8 cellular contexts compared by ENCODE assay signal in the genomic region with DNA sequence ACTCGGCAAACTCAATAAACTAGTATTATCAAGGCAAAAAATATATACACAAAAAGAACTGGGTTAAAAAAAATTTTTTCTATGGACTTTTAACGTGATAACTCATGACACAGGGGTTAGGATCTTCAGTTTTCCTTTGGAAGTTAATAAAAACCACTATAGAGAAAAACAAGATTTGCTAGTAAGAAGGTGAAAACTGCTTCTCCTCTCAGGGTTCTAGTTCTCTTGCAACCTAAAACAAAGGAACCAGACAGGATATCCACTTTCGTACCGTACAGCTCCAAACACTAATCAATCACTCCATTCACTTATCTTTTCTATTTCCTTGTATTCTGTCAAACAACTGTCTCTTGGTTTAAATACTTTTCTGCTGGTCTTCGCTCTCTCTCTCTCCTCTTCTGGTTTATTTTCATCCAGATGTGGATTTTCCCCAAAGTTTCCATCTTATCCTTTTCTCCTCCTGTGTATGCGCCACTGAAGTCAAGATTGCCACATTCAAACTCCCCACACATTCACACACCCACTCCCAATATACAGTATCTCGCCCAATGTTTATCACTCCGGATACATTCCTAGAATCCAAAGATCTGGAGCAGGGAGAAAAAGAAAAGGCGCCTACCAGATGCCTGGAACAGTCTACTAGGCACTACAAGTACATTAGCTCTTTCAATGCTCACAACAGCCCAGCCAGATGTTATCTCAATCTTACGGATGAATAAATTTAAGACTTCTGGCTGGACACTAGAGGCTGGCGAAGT. TPM values are rescaled to one million over a fixed set of nuclear protein-coding genes. Genes with fewer than 3 reads are reported as not detected.
DNase-seq lines count a peak whose midpoint lies in the region; ATAC-seq, FAIRE-seq and TF ChIP-seq lines count a peak whose summit lies in the region.

No MANE protein-coding gene starts in this region.

- peaks cover 31% of the 10 kb centered on the region for H4K20me1 ChIP-seq in OCI-LY7 (ENCODE audit: insufficient read depth, low read length)
- H4K20me1 ChIP-seq in endothelial cell of umbilical vein (replicated peaks; ENCODE audit: control insufficient read depth, extremely low read depth, insufficient read depth, low read length), result peaks cover 4% of the 10 kb centered on the region

- CTCF ChIA-PET in OCI-LY7 (lab: Charles Lee; ENCODE audit: unreplicated experiment), result no interaction called here
- CTCF ChIA-PET in endothelial cell of umbilical vein (lab: Charles Lee), result interaction anchor here (0.8 to 1.8 kb wide), 11 partner anchors 13 to 207 kb away, joined by 3 to 13 read pairs (median 5); a partner anchor contains a TSS

- no peaks in the 10 kb centered on the region for H3K9me2 ChIP-seq in OCI-LY7 (ENCODE audit: insufficient read depth, low read length)

- H3K4me3 Mint-ChIP-seq in activated T-cell treated with anti-CD3 and anti-CD28 coated beads, Interleukin-2, amount 50 U/mL, for 24 hours, result peak overlapping the region; percentile 93
- peak overlapping the region; percentile 100 for H3K4me3 Mint-ChIP-seq in neural crest cell

- peaks cover 31% of the 10 kb centered on the region for H3K4me1 Mint-ChIP-seq in activated T-cell treated with anti-CD3 and anti-CD28 coated beads, Interleukin-2, amount 50 U/mL, for 24 hours (ENCODE audit: low read depth)
- H3K4me1 Mint-ChIP-seq in neural crest cell, result peaks cover 35% of the 10 kb centered on the region

- H3K4me2 ChIP-seq in OCI-LY7 (ENCODE audit: low read length), result peak overlapping the region; percentile 73
- peak overlapping the region; percentile 91 for H3K4me2 ChIP-seq in endothelial cell of umbilical vein (ENCODE audit: insufficient read depth, low read length)

- peaks cover 28% of the 10 kb centered on the region for H3K4me1 ChIP-seq in OCI-LY7 (ENCODE audit: insufficient read depth, low read length, poor library complexity, severe bottlenecking)
- peaks cover 23% of the 10 kb centered on the region for H3K4me1 ChIP-seq in endothelial cell of umbilical vein (ENCODE audit: control insufficient read depth, extremely low read depth, insufficient read depth, low read length)

- peaks cover 52% of the 10 kb centered on the region for H3K36me3 Mint-ChIP-seq in activated T-cell treated with anti-CD3 and anti-CD28 coated beads, Interleukin-2, amount 50 U/mL, for 24 hours (ENCODE audit: low read depth)
- peaks cover 5% of the 10 kb centered on the region for H3K36me3 Mint-ChIP-seq in neural crest cell (ENCODE audit: low read depth)

- peak overlapping the region; percentile 98 for H3K27ac Mint-ChIP-seq in activated T-cell treated with anti-CD3 and anti-CD28 coated beads, Interleukin-2, amount 50 U/mL, for 24 hours
- H3K27ac Mint-ChIP-seq in neural crest cell (ENCODE audit: unreplicated experiment), result peak overlapping the region; percentile 99

- intact Hi-C loops in OCI-LY7 (cut with micrococcal nuclease; ENCODE audit: unreplicated experiment), result loop anchor here (5.0 to 10.0 kb wide), 3 partner anchors 134 to 413 kb away; no protein-coding TSS in a partner anchor
- intact Hi-C loops in endothelial cell of umbilical vein (cut with micrococcal nuclease), result loop anchor here (5.0 kb wide), 2 partner anchors 179 to 186 kb away; a partner anchor contains a TSS

- no peak for ATAC-seq in HG03378 (IDR thresholded peaks at IDR 0.05; ENCODE audit: unreplicated experiment)

- H3K79me2 ChIP-seq in OCI-LY7 (ENCODE audit: insufficient read depth, low read depth, low read length) (peaks cover 54% of the 10 kb centered on the region), endothelial cell of umbilical vein (ENCODE audit: control insufficient read depth, insufficient read depth, low read length) (peaks cover 45% of the 10 kb centered on the region)

- DNase-seq in activated T-cell treated with anti-CD3 and anti-CD28 coated beads, Interleukin-2, amount 50 U/mL, for 24 hours, result no peak
- no peak for DNase-seq in activated T-cell treated with anti-CD3 and anti-CD28 coated beads, Interleukin-2, amount 50 U/mL, for 48 hours
- DNase-seq in OCI-LY7 (ENCODE audit: low spot score), result no peak
- no peak for DNase-seq in endothelial cell of umbilical vein (ENCODE audit: low read depth, low spot score)
- DNase-seq in neural crest cell (ENCODE audit: low read depth, low spot score), result no peak
- no peak for DNase-seq in NCI-H2171 treated with DMSO at 0.1 percent for 48 hours (lab: John Stamatoyannopoulos, UW)
- DNase-seq in D721Med (ENCODE audit: insufficient read length, low spot score), result no peak

- no peaks in the 10 kb centered on the region for H3K9me1 ChIP-seq in endothelial cell of umbilical vein (replicated peaks; ENCODE audit: control insufficient read depth, extremely low read depth, insufficient read depth, low read length)

- H3K36me3 ChIP-seq in OCI-LY7 (ENCODE audit: insufficient read depth, low read length) (peaks cover 38% of the 10 kb centered on the region), endothelial cell of umbilical vein (ENCODE audit: control insufficient read depth in 2 of 2, extremely low read depth in 1 of 2, insufficient read depth in 2 of 2, low read length in 2 of 2) (peaks cover 1 to 9% of the 10 kb centered on the region in 2 experiments)

- H3K27ac ChIP-seq in OCI-LY7 (ENCODE audit: low read depth, low read length, poor library complexity, severe bottlenecking) (peak overlapping the region; percentile 83), endothelial cell of umbilical vein (ENCODE audit: insufficient read depth, low read depth, low read length) (peak overlapping the region; percentile 94)

- peak overlapping the region; percentile 97 for H3K4me3 ChIP-seq in OCI-LY7 (ENCODE audit: low read depth, low read length, poor library complexity, severe bottlenecking)
- H3K4me3 ChIP-seq in endothelial cell of umbilical vein (replicated peaks in 1 of 3; ENCODE audit: insufficient read depth in 1 of 3, low read depth in 1 of 3, low read length in 3 of 3), result peak overlapping the region; percentile 83 to 94 (median 89)

- no peaks in the 10 kb centered on the region for H3K27me3 Mint-ChIP-seq in activated T-cell treated with anti-CD3 and anti-CD28 coated beads, Interleukin-2, amount 50 U/mL, for 24 hours
- peaks cover 19% of the 10 kb centered on the region for H3K27me3 Mint-ChIP-seq in neural crest cell (ENCODE audit: low read depth)

- TF ChIP-seq CTCF in OCI-LY7 (conservative IDR thresholded peaks at IDR 0.05; ENCODE audit: low read length), result no peak
- TF ChIP-seq CTCF in endothelial cell of umbilical vein (IDR thresholded peaks at IDR 0.05; ENCODE audit: extremely low read depth in 1 of 2, insufficient read depth in 1 of 2, low read depth in 1 of 2, low read length in 2 of 2), result no peak
- no peak for TF ChIP-seq CTCF in neural crest cell (conservative IDR thresholded peaks at IDR 0.05)
- TF ChIP-seq CTCF in D721Med (IDR thresholded peaks at IDR 0.05; ENCODE audit: insufficient read depth, missing control alignments), result no peak

- FAIRE-seq in endothelial cell of umbilical vein (lab: Jason Lieb, UNC), result no peak
- no peak for FAIRE-seq in D721Med (lab: Jason Lieb, UNC)

- H3K9me3 Mint-ChIP-seq in activated T-cell treated with anti-CD3 and anti-CD28 coated beads, Interleukin-2, amount 50 U/mL, for 24 hours, result no peaks in the 10 kb centered on the region
- H3K9me3 Mint-ChIP-seq in neural crest cell, result no peaks in the 10 kb centered on the region

- POLR2A ChIA-PET in OCI-LY7 (lab: Charles Lee) (interaction anchor here (0.5 to 2.8 kb wide), 8 partner anchors 10 to 409 kb away, joined by 3 to 14 read pairs (median 4); a partner anchor contains a TSS), endothelial cell of umbilical vein (lab: Charles Lee) (interaction anchor here (0.6 to 1.5 kb wide), 8 partner anchors 9 to 408 kb away, joined by 3 to 11 read pairs (median 4); a partner anchor contains a TSS)

- dilution Hi-C loops in endothelial cell of umbilical vein (cut with MboI; ENCODE audit: extremely low pct_ligation_motif_present, low sequenced_read_pairs), result no loop called here

- no peaks in the 10 kb centered on the region for H3K27me3 ChIP-seq in endothelial cell of umbilical vein (ENCODE audit: control insufficient read depth in 2 of 2, insufficient read depth in 2 of 2, low read length in 2 of 2)

- H3K9me3 ChIP-seq in OCI-LY7 (ENCODE audit: low read length) (no peaks in the 10 kb centered on the region), endothelial cell of umbilical vein (replicated peaks; ENCODE audit: control insufficient read depth, insufficient read depth, low read length) (no peaks in the 10 kb centered on the region)

- H3K9ac ChIP-seq in endothelial cell of umbilical vein (replicated peaks; ENCODE audit: extremely low read depth, insufficient read depth, low read length), result peak overlapping the region; percentile 94

- H2AFZ ChIP-seq in OCI-LY7 (ENCODE audit: low read length), result peak overlapping the region; percentile 83
- peak overlapping the region; percentile 96 for H2AFZ ChIP-seq in endothelial cell of umbilical vein (ENCODE audit: low read depth, low read length)

- TSS peak; percentile 91 for BruUV-seq in OCI-LY7 (replicated peaks; lab: Mats Ljungman, UMichigan)
- BruUV-seq in endothelial cell of umbilical vein (replicated peaks; lab: Mats Ljungman, UMichigan), result TSS peak; percentile 77

- TF ChIP-seq POLR2A in endothelial cell of umbilical vein (IDR thresholded peaks at IDR 0.05; ENCODE audit: low read depth, low read length), result no peak

RNA-seq across cellular contexts. Expression of a gene that starts 0.8 kb away (rescaled TPM):
- total RNA-seq in OCI-LY7 (2014; rRNA removed; shearing (Covaris generic)), result 37.7 and 47.4 TPM in 2 replicates
- total RNA-seq in OCI-LY7 (2022) (72.0 and 73.8 TPM in 2 replicates), endothelial cell of umbilical vein (40.5 and 46.6 TPM in 2 replicates), neural crest cell (55.2 and 58.5 TPM in 2 replicates)
- 15.2 and 19.3 TPM in 2 replicates for polyA plus RNA-seq in endothelial cell of umbilical vein
- 9.8 and 13.9 TPM in 2 replicates for polyA plus RNA-seq in endothelial cell of umbilical vein (2011; cell fraction: cytosol; rRNA removed)
- 64.8 and 104 TPM in 2 replicates for polyA plus RNA-seq in endothelial cell of umbilical vein (2011; cell fraction: nucleus; rRNA removed)
- 24.5 and 31.4 TPM in 2 replicates for polyA plus RNA-seq in endothelial cell of umbilical vein (2012)
- polyA minus RNA-seq in endothelial cell of umbilical vein, result 34.3 and 37.9 TPM in 2 replicates
- polyA minus RNA-seq in endothelial cell of umbilical vein (2011; cell fraction: cytosol; rRNA and poly(A)+ RNA removed), result 18.5 TPM
- polyA minus RNA-seq in endothelial cell of umbilical vein (2011; cell fraction: nucleus; rRNA and poly(A)+ RNA removed), result 85.6 and 94.1 TPM in 2 replicates

RNA-seq across cellular contexts. Expression of a gene that starts 21.4 kb away (rescaled TPM):
- total RNA-seq in OCI-LY7 (2014; rRNA removed; shearing (Covaris generic)), result not detected in 2 replicates
- total RNA-seq in OCI-LY7 (2022), result not detected in 2 replicates
- total RNA-seq in endothelial cell of umbilical vein, result not detected in 2 replicates
- not detected in 2 replicates for polyA plus RNA-seq in endothelial cell of umbilical vein
- not detected in 2 replicates for polyA plus RNA-seq in endothelial cell of umbilical vein (2011; cell fraction: cytosol; rRNA removed)
- 0.05 and 0.10 TPM in 2 replicates for polyA plus RNA-seq in endothelial cell of umbilical vein (2011; cell fraction: nucleus; rRNA removed)
- polyA plus RNA-seq in endothelial cell of umbilical vein (2012), result not detected in 2 replicates
- polyA minus RNA-seq in endothelial cell of umbilical vein, result 0.49 TPM in 1 of 2 replicates, not detected in the other
- polyA minus RNA-seq in endothelial cell of umbilical vein (2011; cell fraction: cytosol; rRNA and poly(A)+ RNA removed), result 0.31 TPM
- 0.29 TPM in 1 of 2 replicates, not detected in the other for polyA minus RNA-seq in endothelial cell of umbilical vein (2011; cell fraction: nucleus; rRNA and poly(A)+ RNA removed)
- not detected in 2 replicates for total RNA-seq in neural crest cell

RNA-seq across cellular contexts. Expression of a gene that starts 30.4 kb away (rescaled TPM):
- total RNA-seq in OCI-LY7 (2014; rRNA removed; shearing (Covaris generic)), result not detected in 2 replicates
- total RNA-seq in OCI-LY7 (2022), result 0.35 and 0.84 TPM in 2 replicates
- 3.8 and 4.4 TPM in 2 replicates for total RNA-seq in endothelial cell of umbilical vein
- polyA plus RNA-seq in endothelial cell of umbilical vein, result 3.2 and 4.5 TPM in 2 replicates
- polyA plus RNA-seq in endothelial cell of umbilical vein (2011; cell fraction: cytosol; rRNA removed), result 4.4 and 4.6 TPM in 2 replicates
- 3.9 and 4.4 TPM in 2 replicates for polyA plus RNA-seq in endothelial cell of umbilical vein (2011; cell fraction: nucleus; rRNA removed)
- polyA plus RNA-seq in endothelial cell of umbilical vein (2012), result 2.9 and 5.1 TPM in 2 replicates
- polyA minus RNA-seq in endothelial cell of umbilical vein, result 1.6 and 2.2 TPM in 2 replicates
- 9.4 TPM for polyA minus RNA-seq in endothelial cell of umbilical vein (2011; cell fraction: cytosol; rRNA and poly(A)+ RNA removed)
- polyA minus RNA-seq in endothelial cell of umbilical vein (2011; cell fraction: nucleus; rRNA and poly(A)+ RNA removed), result 0.91 and 1.1 TPM in 2 replicates
- total RNA-seq in neural crest cell, result 8.0 and 9.0 TPM in 2 replicates

RNA-seq across cellular contexts. Expression of a gene that starts 55.2 kb away (rescaled TPM):
- 27.7 and 28.3 TPM in 2 replicates for total RNA-seq in OCI-LY7 (2014; rRNA removed; shearing (Covaris generic))
- 38.2 and 45.7 TPM in 2 replicates for total RNA-seq in OCI-LY7 (2022)
- 37.2 and 44.1 TPM in 2 replicates for total RNA-seq in endothelial cell of umbilical vein
- 4.8 and 9.4 TPM in 2 replicates for polyA plus RNA-seq in endothelial cell of umbilical vein
- 13.5 and 14.9 TPM in 2 replicates for polyA plus RNA-seq in endothelial cell of umbilical vein (2011; cell fraction: cytosol; rRNA removed)
- polyA plus RNA-seq in endothelial cell of umbilical vein (2011; cell fraction: nucleus; rRNA removed), result 28.4 and 50.2 TPM in 2 replicates
- 33.0 and 37.5 TPM in 2 replicates for polyA plus RNA-seq in endothelial cell of umbilical vein (2012)
- 8.0 and 11.6 TPM in 2 replicates for polyA minus RNA-seq in endothelial cell of umbilical vein
- polyA minus RNA-seq in endothelial cell of umbilical vein (2011; cell fraction: cytosol; rRNA and poly(A)+ RNA removed), result 11.7 TPM
- 24.4 and 38.1 TPM in 2 replicates for polyA minus RNA-seq in endothelial cell of umbilical vein (2011; cell fraction: nucleus; rRNA and poly(A)+ RNA removed)
- 31.5 and 32.2 TPM in 2 replicates for total RNA-seq in neural crest cell
